In the genomic region with DNA sequence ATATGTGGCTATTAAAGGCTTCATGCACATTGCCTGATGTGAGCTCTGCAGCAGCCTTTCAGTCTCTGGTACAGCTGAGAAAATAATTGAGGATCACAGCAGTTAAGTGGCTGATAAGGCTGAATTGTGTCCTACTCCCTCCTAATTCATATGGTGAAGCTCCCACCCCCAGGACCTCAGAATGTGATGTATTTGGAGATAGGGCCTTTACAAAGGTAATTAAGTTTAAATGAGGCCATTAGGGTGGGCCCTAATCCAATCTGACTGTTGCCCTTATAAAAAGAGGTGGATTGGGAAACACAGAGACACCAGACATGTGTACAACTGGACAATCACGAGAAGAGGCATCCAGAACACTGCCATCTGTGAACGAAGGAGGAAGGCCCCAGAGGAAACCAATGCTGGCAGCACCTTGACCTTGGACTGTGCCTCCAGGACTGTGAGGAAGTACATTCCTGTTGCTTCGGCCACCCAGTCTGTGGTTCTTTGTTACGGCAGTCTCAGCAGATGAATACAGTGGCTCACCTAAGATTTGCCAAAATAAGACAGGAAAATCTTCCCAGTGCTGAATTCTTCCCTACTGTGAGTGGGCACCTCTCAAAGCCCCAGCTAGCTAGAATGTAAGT, we compare ENCODE assay signal across 20 cellular contexts.
DNase-seq lines count a peak whose midpoint lies in the region; ATAC-seq and TF ChIP-seq lines count a peak whose summit lies in the region.
"Had no signal": no experiment of that assay in that cellular context is flagged by ENCODE, and none has a peak within 500 bp of the region (broad histone marks: within the 10 kb centered on the region; RNA-seq: fewer than 3 reads in every experiment).

No MANE protein-coding gene starts in this region.

- no peaks in the 10 kb centered on the region for H3K27me3 ChIP-seq in BE2C
- no peaks in the 10 kb centered on the region for H3K27me3 ChIP-seq in endodermal cell (ENCODE audit: control insufficient read depth, insufficient read depth, low read length, poor library complexity, severe bottlenecking)
- H3K27me3 ChIP-seq: BLaER1, MG63, Peyer's patch, SJCRH30 had no signal

- H3K36me3 Mint-ChIP-seq in endodermal cell (ENCODE audit: low read depth) = peaks cover 6% of the 10 kb centered on the region

- no peak overlapping the region for H3K4me3 ChIP-seq in BE2C (ENCODE audit: low read depth, low read length)
- H3K4me3 ChIP-seq in endodermal cell (ENCODE audit: low read length) = no peak overlapping the region
- H3K4me3 ChIP-seq: BLaER1, MG63, Peyer's patch, SJCRH30 had no signal

- DNase-seq in BE2C (peak; percentile 70), NCI-H146 treated with DMSO at 0.1 percent for 48 hours (lab: John Stamatoyannopoulos, UW; ENCODE audit: unreplicated experiment) (peak; percentile 32), endodermal cell (peak; percentile 22), mucosa of gallbladder (ENCODE audit: low spot score) (peak; percentile 41), LoVo (ENCODE audit: low spot score) (no peak), amygdala (lab: John Stamatoyannopoulos, UW) (no peak)
- DNase-seq: CD4-positive, alpha-beta T cell; COR-L47; DMS79; Kasumi-1; MG63; NCI-H1048; NCI-H1694; NCI-H2081 treated with DMSO at 0.1 percent for 48 hours; NCI-H446; NCI-H526 treated with DMSO at 0.1 percent for 48 hours had no signal

- no peak for TF ChIP-seq CTCF in BE2C (IDR thresholded peaks at IDR 0.05; ENCODE audit: low read depth, low read length)
- no peak for TF ChIP-seq CTCF in endodermal cell (conservative IDR thresholded peaks at IDR 0.05)

- H3K9me3 Mint-ChIP-seq in endodermal cell = no peaks in the 10 kb centered on the region
- H3K9me3 Mint-ChIP-seq: CD4-positive, alpha-beta T cell had no signal

- no peaks in the 10 kb centered on the region for H3K27me3 Mint-ChIP-seq in endodermal cell (ENCODE audit: insufficient read depth)
- H3K27me3 Mint-ChIP-seq: CD4-positive, alpha-beta T cell had no signal

- no peak overlapping the region for H3K4me3 Mint-ChIP-seq in endodermal cell
- H3K4me3 Mint-ChIP-seq: CD4-positive, alpha-beta T cell had no signal

- H3K4me1 ChIP-seq in BE2C (peaks cover 16% of the 10 kb centered on the region), endodermal cell (ENCODE audit: control insufficient read depth, insufficient read depth, low read length) (peaks cover 6% of the 10 kb centered on the region)
- H3K4me1 ChIP-seq: BLaER1 had no signal

- WGBS in endodermal cell (ENCODE audit: insufficient coverage in 1 of 2, insufficient read length in 1 of 2), 2 experiments = 91 to 94% methylated on average over 4 of the region's 4 CpGs

- H3K4me1 Mint-ChIP-seq in endodermal cell = peaks cover 11% of the 10 kb centered on the region

- no peaks in the 10 kb centered on the region for H3K9me3 ChIP-seq in BE2C
- H3K9me3 ChIP-seq in endodermal cell (ENCODE audit: control insufficient read depth, low read length) = no peaks in the 10 kb centered on the region
- H3K9me3 ChIP-seq: BLaER1, MG63, Peyer's patch, SJCRH30 had no signal

- no peak overlapping the region for H3K9ac ChIP-seq in endodermal cell (ENCODE audit: extremely low read depth, low read length, poor library complexity, severe bottlenecking)
- H3K9ac ChIP-seq: BLaER1 had no signal

- H3K27ac ChIP-seq in endodermal cell (ENCODE audit: low read depth, low read length) = no peak overlapping the region
- H3K27ac ChIP-seq: BLaER1, Peyer's patch, SJCRH30 had no signal

- no peaks in the 10 kb centered on the region for H3K36me3 ChIP-seq in BE2C
- peaks cover 18% of the 10 kb centered on the region for H3K36me3 ChIP-seq in endodermal cell (ENCODE audit: control insufficient read depth, insufficient read depth, low read length)
- H3K36me3 ChIP-seq: BLaER1, MG63, Peyer's patch, SJCRH30 had no signal

- no peak overlapping the region for H3K27ac Mint-ChIP-seq in endodermal cell
- H3K27ac Mint-ChIP-seq: CD4-positive, alpha-beta T cell had no signal

- no peak for ATAC-seq in HG03457 (IDR thresholded peaks at IDR 0.05; ENCODE audit: unreplicated experiment)

Comparison
In these comparisons a context has a peak if more than half of its experiments do, and no peak if none do; other contexts are left out.
1. DNase-seq: peak in BE2C (single experiment), NCI-H146 treated with DMSO at 0.1 percent for 48 hours (single experiment), endodermal cell (single experiment) and mucosa of gallbladder (single experiment); none in LoVo (single experiment) and amygdala (0 of 56).